In genomic region chr1:181090653-181091126, GRCh38 we compare ENCODE assay signal across 8 cellular contexts. TPM values are rescaled to one million over a fixed set of nuclear protein-coding genes. Genes with fewer than 3 reads are reported as not detected.
DNase-seq lines count a peak whose midpoint lies in the region; ATAC-seq and TF ChIP-seq lines count a peak whose summit lies in the region.

No MANE protein-coding gene starts in this region.

- peak overlapping the region; percentile 95 for H3K4me3 Mint-ChIP-seq in CD4-positive, alpha-beta T cell
- H3K4me3 Mint-ChIP-seq in activated naive CD8-positive, alpha-beta T cell treated with anti-CD3 and anti-CD28 coated beads for 36 hours: peak overlapping the region; percentile 100

- H3K4me1 Mint-ChIP-seq in CD4-positive, alpha-beta T cell (ENCODE audit: low read depth): peaks cover 46% of the 10 kb centered on the region
- peaks cover 42% of the 10 kb centered on the region for H3K4me1 Mint-ChIP-seq in activated naive CD8-positive, alpha-beta T cell treated with anti-CD3 and anti-CD28 coated beads for 36 hours

- H3K36me3 Mint-ChIP-seq in CD4-positive, alpha-beta T cell (ENCODE audit: low read depth): peaks cover 18% of the 10 kb centered on the region
- H3K36me3 Mint-ChIP-seq in activated naive CD8-positive, alpha-beta T cell treated with anti-CD3 and anti-CD28 coated beads for 36 hours: peaks cover 57% of the 10 kb centered on the region

- peak overlapping the region; percentile 95 for H3K27ac ChIP-seq in CD4-positive, alpha-beta T cell (ENCODE audit: low read depth, low read length)
- peak overlapping the region; percentile 81 for H3K27ac ChIP-seq in stomach smooth muscle (ENCODE audit: low read length)

- DNase-seq in CD4-positive, alpha-beta T cell: peak in 5 of 10 experiments; percentile 14 to 26 (median 22)
- DNase-seq in MG63: no peak
- peak; percentile 44 for DNase-seq in activated naive CD8-positive, alpha-beta T cell treated with anti-CD3 and anti-CD28 coated beads for 36 hours
- DNase-seq in left kidney (ENCODE audit: low read depth, low spot score): peak; percentile 20
- no peak for DNase-seq in MV-4-11 (lab: John Stamatoyannopoulos, UW)

- H3K9me3 ChIP-seq in CD4-positive, alpha-beta T cell (ENCODE audit: control insufficient read depth, low read length): no peaks in the 10 kb centered on the region
- H3K9me3 ChIP-seq in MG63 (no peaks in the 10 kb centered on the region), stomach smooth muscle (ENCODE audit: control insufficient read depth in 2 of 2, low read length in 2 of 2) (no peaks in the 10 kb centered on the region)

- peak; percentile 18 for ATAC-seq in CD4-positive, alpha-beta T cell (ENCODE audit: poor library complexity)
- no peak for ATAC-seq in GM21723 (IDR thresholded peaks at IDR 0.05; ENCODE audit: unreplicated experiment)
- ATAC-seq in GM19035 (IDR thresholded peaks at IDR 0.05; ENCODE audit: unreplicated experiment): no peak

- peak overlapping the region; percentile 93 for H3K27ac Mint-ChIP-seq in CD4-positive, alpha-beta T cell
- peak overlapping the region; percentile 99 for H3K27ac Mint-ChIP-seq in activated naive CD8-positive, alpha-beta T cell treated with anti-CD3 and anti-CD28 coated beads for 36 hours

- no peaks in the 10 kb centered on the region for H3K9me3 Mint-ChIP-seq in CD4-positive, alpha-beta T cell
- H3K9me3 Mint-ChIP-seq in activated naive CD8-positive, alpha-beta T cell treated with anti-CD3 and anti-CD28 coated beads for 36 hours: no peaks in the 10 kb centered on the region

- H3K27me3 ChIP-seq in CD4-positive, alpha-beta T cell (ENCODE audit: control insufficient read depth, insufficient read depth, low read length): no peaks in the 10 kb centered on the region
- H3K27me3 ChIP-seq in MG63 (no peaks in the 10 kb centered on the region), stomach smooth muscle (ENCODE audit: control insufficient read depth in 1 of 2, insufficient read depth in 2 of 2, low read length in 2 of 2) (no peaks in the 10 kb centered on the region)

- CTCF ChIA-PET in CD4-positive, alpha-beta T cell (lab: Charles Lee): interaction anchor here (1.2 to 4.3 kb wide), 5 partner anchors 8 to 334 kb away, joined by 3 to 31 read pairs (median 6); no protein-coding TSS in a partner anchor

- intact Hi-C loops in CD4-positive, alpha-beta T cell (cut with DNase I, micrococcal nuclease): loop anchor here (1.0 to 10.0 kb wide), 2 partner anchors 14 to 1206 kb away; partner anchors contain the start of gene TOR1AIP1 (in 1 of the 2)

- peaks cover 26% of the 10 kb centered on the region for H3K4me1 ChIP-seq in stomach smooth muscle (ENCODE audit: control insufficient read depth, insufficient read depth, low read length)

- H3K36me3 ChIP-seq in MG63: peaks cover 32% of the 10 kb centered on the region
- H3K36me3 ChIP-seq in stomach smooth muscle (ENCODE audit: control insufficient read depth in 2 of 2, insufficient read depth in 2 of 2, low read length in 2 of 2): no peaks in the 10 kb centered on the region

- TF ChIP-seq CTCF in CD4-positive, alpha-beta T cell (IDR thresholded peaks at IDR 0.05): no peak

- peak overlapping the region; percentile 75 to 79 for H3K9ac ChIP-seq in stomach smooth muscle (ENCODE audit: low read length in 2 of 2)

- H3K27me3 Mint-ChIP-seq in CD4-positive, alpha-beta T cell: no peaks in the 10 kb centered on the region
- H3K27me3 Mint-ChIP-seq in activated naive CD8-positive, alpha-beta T cell treated with anti-CD3 and anti-CD28 coated beads for 36 hours: no peaks in the 10 kb centered on the region

- H3K4me3 ChIP-seq in MG63 (peak overlapping the region; percentile 73), stomach smooth muscle (ENCODE audit: low read length in 2 of 2) (peak overlapping the region; percentile 89)

- POLR2A ChIA-PET in CD4-positive, alpha-beta T cell (lab: Charles Lee): interaction anchor here (0.9 to 6.5 kb wide), 16 partner anchors 12 to 1208 kb away, joined by 3 to 231 read pairs (median 6); partner anchors contain the start of genes ACBD6, MR1 and TOR1AIP1

RNA-seq across cellular contexts. Expression of gene IER5, which starts 2.2 kb away (rescaled TPM):
- 10 to 100 TPM; 53.8 to 54.1 TPM for total RNA-seq in CD4-positive, alpha-beta T cell
- total RNA-seq in MG63 (2014; rRNA removed; shearing (Covaris generic); ENCODE audit: low replicate concordance): 10.5 and 17.8 TPM in 2 replicates
- total RNA-seq in activated naive CD8-positive, alpha-beta T cell treated with anti-CD3 and anti-CD28 coated beads for 36 hours: 10 to 100 TPM; 29.7 to 30.3 TPM

RNA-seq across cellular contexts. Expression of gene MR1, which starts 56.9 kb away (rescaled TPM):
- 10 to 100 TPM; 16.2 to 18.1 TPM for total RNA-seq in CD4-positive, alpha-beta T cell
- total RNA-seq in MG63 (2014; rRNA removed; shearing (Covaris generic); ENCODE audit: low replicate concordance): 7.6 and 15.3 TPM in 2 replicates
- total RNA-seq in activated naive CD8-positive, alpha-beta T cell treated with anti-CD3 and anti-CD28 coated beads for 36 hours: 10 to 100 TPM; 14.5 to 15.5 TPM

Comparison
In these comparisons a context has a peak if more than half of its experiments do, and no peak if none do; other contexts are left out.
1. DNase-seq: peak in activated naive CD8-positive, alpha-beta T cell treated with anti-CD3 and anti-CD28 coated beads for 36 hours (single experiment) and left kidney (single experiment); none in MG63 (single experiment) and MV-4-11 (single experiment).